ENCODE assay signal across 1 cellular context in genomic region chr22:49632199-49633009, GRCh38.
A peak's percentile ranks its signal among the peaks of the same experiment; 100 is the strongest.
TF ChIP-seq lines count a peak whose summit lies in the region.

No MANE protein-coding gene starts in this region.

TF ChIP-seq in HepG2, 621 proteins besides CTCF, POLR2A, EP300 and RAD21 (continued from another document):
- no peak for TF ChIP-seq BCLAF1 (IDR thresholded peaks at IDR 0.05)
- TF ChIP-seq STAG1 (CRISPR knock-in tag; IDR thresholded peaks at IDR 0.05), result peak; percentile 92
- no peak for TF ChIP-seq AGO2 (optimal IDR thresholded peaks at IDR 0.05; ENCODE audit: low read depth, low read length)
- peak; percentile 36; the same call in 1 of the 2 replicates for TF ChIP-seq ATF3 (CRISPR knock-in tag; IDR thresholded peaks at IDR 0.05)
- TF ChIP-seq HOXA3 (CRISPR knock-in tag; IDR thresholded peaks at IDR 0.05), result peak; percentile 50; the same call in 1 of the 2 replicates
- peak; percentile 79 for TF ChIP-seq CEBPB (IDR thresholded peaks at IDR 0.05; ENCODE audit: borderline replicate concordance, low read depth, low read length)
- TF ChIP-seq NONO (IDR thresholded peaks at IDR 0.05), result no peak
- no peak for TF ChIP-seq NONO (CRISPR knock-in tag; conservative IDR thresholded peaks at IDR 0.05)
- peak; percentile 90 for TF ChIP-seq KDM2A (CRISPR knock-in tag; IDR thresholded peaks at IDR 0.05; ENCODE audit: borderline replicate concordance, low read depth)
- no peak for TF ChIP-seq PCBP1 (IDR thresholded peaks at IDR 0.05; ENCODE audit: borderline replicate concordance, low read depth, low read length)
- TF ChIP-seq BORCS8-MEF2B (CRISPR knock-in tag; IDR thresholded peaks at IDR 0.05), result peak; percentile 45; the same call in 1 of the 2 replicates
- TF ChIP-seq ATF4 (CRISPR knock-in tag; IDR thresholded peaks at IDR 0.05), result peak in 1 of 2 experiments; percentile 78; a peak in 2 of 4 replicates
- TF ChIP-seq ZNF350 (CRISPR knock-in tag; IDR thresholded peaks at IDR 0.05; ENCODE audit: borderline replicate concordance, low read depth), result peak; percentile 16; the same call in 1 of the 2 replicates
- no peak for TF ChIP-seq ZNF34 (CRISPR knock-in tag; IDR thresholded peaks at IDR 0.05; ENCODE audit: borderline replicate concordance)
- TF ChIP-seq ERF (CRISPR knock-in tag; IDR thresholded peaks at IDR 0.05), result peak; percentile 27; the same call in 1 of the 2 replicates
- TF ChIP-seq ZSCAN30 (CRISPR knock-in tag; IDR thresholded peaks at IDR 0.05), result no peak
- 0 out of 2 replicates have a peak, but pooled peaks have one; percentile 27 for TF ChIP-seq MED1 (CRISPR knock-in tag; IDR thresholded peaks at IDR 0.05)
- no peak for TF ChIP-seq LRRFIP1 (CRISPR knock-in tag; conservative IDR thresholded peaks at IDR 0.05)
- peak; percentile 31; the same call in 1 of the 2 replicates for TF ChIP-seq SALL1 (CRISPR knock-in tag; IDR thresholded peaks at IDR 0.05)
- TF ChIP-seq CBX5 (CRISPR knock-in tag; IDR thresholded peaks at IDR 0.05; ENCODE audit: borderline replicate concordance), result peak; percentile 16; the same call in 1 of the 2 replicates
- TF ChIP-seq CHCHD3 (CRISPR knock-in tag; IDR thresholded peaks at IDR 0.05), result no peak
- peak; percentile 31; the same call in 1 of the 2 replicates for TF ChIP-seq ARID5B (CRISPR knock-in tag; IDR thresholded peaks at IDR 0.05)
- peak; percentile 78 for TF ChIP-seq RNF2 (conservative IDR thresholded peaks at IDR 0.05; ENCODE audit: low read depth)
- TF ChIP-seq SMC3 (IDR thresholded peaks at IDR 0.05; ENCODE audit: low read length), result peak; percentile 48; the same call in 1 of the 2 replicates
- peak; percentile 69 for TF ChIP-seq YY1 (IDR thresholded peaks at IDR 0.05; ENCODE audit: insufficient read depth, insufficient replicate concordance, low read depth, low read length)
- TF ChIP-seq MTF2 (CRISPR knock-in tag; IDR thresholded peaks at IDR 0.05; ENCODE audit: borderline replicate concordance), result 0 out of 2 replicates have a peak, but pooled peaks have one; percentile 43
- no peak for TF ChIP-seq ZBTB44 (CRISPR knock-in tag; IDR thresholded peaks at IDR 0.05)
- no peak for TF ChIP-seq ZNF678 (CRISPR knock-in tag; IDR thresholded peaks at IDR 0.05)
- 0 out of 2 replicates have a peak, but pooled peaks have one; percentile 17 for TF ChIP-seq PHF8 (CRISPR knock-in tag; IDR thresholded peaks at IDR 0.05)
- peak in 1 of 2 experiments; percentile 24; a peak in 1 of 4 replicates for TF ChIP-seq HMGXB4 (CRISPR knock-in tag; IDR thresholded peaks at IDR 0.05; ENCODE audit: borderline replicate concordance in 1 of 2, low read depth in 1 of 2)
- TF ChIP-seq ZNF143 (CRISPR knock-in tag; IDR thresholded peaks at IDR 0.05), result no peak
- peak; percentile 56; the same call in 1 of the 2 replicates for TF ChIP-seq ZNF800 (CRISPR knock-in tag; IDR thresholded peaks at IDR 0.05)
- peak; percentile 60; the same call in 1 of the 2 replicates for TF ChIP-seq EZH2 (conservative IDR thresholded peaks at IDR 0.05; ENCODE audit: low read depth, low read length)
- TF ChIP-seq HOXA5 (CRISPR knock-in tag; IDR thresholded peaks at IDR 0.05), result 0 out of 2 replicates have a peak, but pooled peaks have one; percentile 23
- TF ChIP-seq TCF7L2 (IDR thresholded peaks at IDR 0.05; ENCODE audit: low read depth, low read length), result no peak
- TF ChIP-seq SPEN (CRISPR knock-in tag; IDR thresholded peaks at IDR 0.05; ENCODE audit: low read depth), result peak; percentile 39; the same call in 1 of the 2 replicates
- TF ChIP-seq GABPB1 (CRISPR knock-in tag; IDR thresholded peaks at IDR 0.05), result peak; percentile 41; the same call in 1 of the 2 replicates
- no peak for TF ChIP-seq KDM3A (CRISPR knock-in tag; IDR thresholded peaks at IDR 0.05; ENCODE audit: low read depth)
- TF ChIP-seq ZBTB7B (CRISPR knock-in tag; IDR thresholded peaks at IDR 0.05), result 0 out of 2 replicates have a peak, but pooled peaks have one; percentile 38
- TF ChIP-seq XRCC5 (optimal IDR thresholded peaks at IDR 0.05; ENCODE audit: low read length), result peak; percentile 76
- peak; percentile 59; the same call in 1 of the 2 replicates for TF ChIP-seq CEBPG (CRISPR knock-in tag; IDR thresholded peaks at IDR 0.05)
- TF ChIP-seq ZNF770 (CRISPR knock-in tag; IDR thresholded peaks at IDR 0.05), result no peak
- TF ChIP-seq MYC (CRISPR knock-in tag; IDR thresholded peaks at IDR 0.05; ENCODE audit: borderline replicate concordance), result peak; percentile 36; the same call in 1 of the 2 replicates
- TF ChIP-seq ZFY (CRISPR knock-in tag; IDR thresholded peaks at IDR 0.05), result peak; percentile 54; the same call in 1 of the 2 replicates
- peak; percentile 76 for TF ChIP-seq CHD2 (IDR thresholded peaks at IDR 0.05; ENCODE audit: low read depth, low read length)
